Comparison of ENCODE assay signal across 1 cellular context in genomic region chr19:45439569-45440258, GRCh38.
TF ChIP-seq lines count a peak whose summit lies in the region.

No MANE protein-coding gene starts in this region.

TF ChIP-seq in A549, 52 proteins besides CTCF, POLR2A, EP300 and RAD21 (continued from another document):
- TF ChIP-seq, protein P1, sequence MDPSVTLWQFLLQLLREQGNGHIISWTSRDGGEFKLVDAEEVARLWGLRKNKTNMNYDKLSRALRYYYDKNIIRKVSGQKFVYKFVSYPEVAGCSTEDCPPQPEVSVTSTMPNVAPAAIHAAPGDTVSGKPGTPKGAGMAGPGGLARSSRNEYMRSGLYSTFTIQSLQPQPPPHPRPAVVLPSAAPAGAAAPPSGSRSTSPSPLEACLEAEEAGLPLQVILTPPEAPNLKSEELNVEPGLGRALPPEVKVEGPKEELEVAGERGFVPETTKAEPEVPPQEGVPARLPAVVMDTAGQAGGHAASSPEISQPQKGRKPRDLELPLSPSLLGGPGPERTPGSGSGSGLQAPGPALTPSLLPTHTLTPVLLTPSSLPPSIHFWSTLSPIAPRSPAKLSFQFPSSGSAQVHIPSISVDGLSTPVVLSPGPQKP (IDR thresholded peaks at IDR 0.05; ENCODE audit: low read depth, low read length): peak; percentile 83; the same call in 1 of the 2 replicates
- TF ChIP-seq SREBF2 (IDR thresholded peaks at IDR 0.05): no peak
- peak; percentile 48 for TF ChIP-seq PHF8 (IDR thresholded peaks at IDR 0.05; ENCODE audit: borderline replicate concordance, low read depth)
- no peak; the same call in 1 of the 2 replicates for TF ChIP-seq RCOR1 (IDR thresholded peaks at IDR 0.05; ENCODE audit: low read depth, low read length)
- no peak for TF ChIP-seq KDM5A (IDR thresholded peaks at IDR 0.05)
- TF ChIP-seq, protein P2, sequence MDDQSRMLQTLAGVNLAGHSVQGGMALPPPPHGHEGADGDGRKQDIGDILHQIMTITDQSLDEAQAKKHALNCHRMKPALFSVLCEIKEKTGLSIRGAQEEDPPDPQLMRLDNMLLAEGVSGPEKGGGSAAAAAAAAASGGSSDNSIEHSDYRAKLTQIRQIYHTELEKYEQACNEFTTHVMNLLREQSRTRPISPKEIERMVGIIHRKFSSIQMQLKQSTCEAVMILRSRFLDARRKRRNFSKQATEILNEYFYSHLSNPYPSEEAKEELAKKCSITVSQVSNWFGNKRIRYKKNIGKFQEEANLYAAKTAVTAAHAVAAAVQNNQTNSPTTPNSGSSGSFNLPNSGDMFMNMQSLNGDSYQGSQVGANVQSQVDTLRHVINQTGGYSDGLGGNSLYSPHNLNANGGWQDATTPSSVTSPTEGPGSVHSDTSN (IDR thresholded peaks at IDR 0.05): no peak
- no peak for TF ChIP-seq RFX5 (IDR thresholded peaks at IDR 0.05)
- no peak for TF ChIP-seq POLR2AphosphoS2 (conservative IDR thresholded peaks at IDR 0.05; ENCODE audit: low read length)
- peak in 1 of 2 experiments; percentile 81; a peak in 3 of 5 replicates for TF ChIP-seq JUN (IDR thresholded peaks at IDR 0.05)
- 0 out of 2 replicates have a peak, but pooled peaks have one; percentile 17 for TF ChIP-seq HOXB5 (CRISPR knock-in tag; IDR thresholded peaks at IDR 0.05)
- TF ChIP-seq E2F6 (IDR thresholded peaks at IDR 0.05; ENCODE audit: borderline replicate concordance, low read depth): peak; percentile 60; the same call in 1 of the 2 replicates
- TF ChIP-seq, protein P3, sequence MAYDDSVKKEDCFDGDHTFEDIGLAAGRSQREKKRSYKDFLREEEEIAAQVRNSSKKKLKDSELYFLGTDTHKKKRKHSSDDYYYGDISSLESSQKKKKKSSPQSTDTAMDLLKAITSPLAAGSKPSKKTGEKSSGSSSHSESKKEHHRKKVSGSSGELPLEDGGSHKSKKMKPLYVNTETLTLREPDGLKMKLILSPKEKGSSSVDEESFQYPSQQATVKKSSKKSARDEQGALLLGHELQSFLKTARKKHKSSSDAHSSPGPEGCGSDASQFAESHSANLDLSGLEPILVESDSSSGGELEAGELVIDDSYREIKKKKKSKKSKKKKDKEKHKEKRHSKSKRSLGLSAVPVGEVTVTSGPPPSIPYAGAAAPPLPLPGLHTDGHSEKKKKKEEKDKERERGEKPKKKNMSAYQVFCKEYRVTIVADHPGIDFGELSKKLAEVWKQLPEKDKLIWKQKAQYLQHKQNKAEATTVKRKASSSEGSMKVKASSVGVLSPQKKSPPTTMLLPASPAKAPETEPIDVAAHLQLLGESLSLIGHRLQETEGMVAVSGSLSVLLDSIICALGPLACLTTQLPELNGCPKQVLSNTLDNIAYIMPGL (CRISPR knock-in tag; IDR thresholded peaks at IDR 0.05; ENCODE audit: borderline replicate concordance): peak; percentile 98
- TF ChIP-seq MAX (IDR thresholded peaks at IDR 0.05): peak; percentile 57; the same call in 1 of the 2 replicates
- TF ChIP-seq NFE2L2 (conservative IDR thresholded peaks at IDR 0.05; ENCODE audit: low read length): no peak
- no peak for TF ChIP-seq KDM1A (IDR thresholded peaks at IDR 0.05; ENCODE audit: low read depth)
- no peak for TF ChIP-seq NPAS2 (CRISPR knock-in tag; IDR thresholded peaks at IDR 0.05; ENCODE audit: borderline replicate concordance)
- TF ChIP-seq REST (IDR thresholded peaks at IDR 0.05): no peak
- TF ChIP-seq CHD4 (IDR thresholded peaks at IDR 0.05; ENCODE audit: borderline replicate concordance): no peak
- TF ChIP-seq FOSB (CRISPR knock-in tag; IDR thresholded peaks at IDR 0.05): no peak
- no peak for TF ChIP-seq HEYL (CRISPR knock-in tag; IDR thresholded peaks at IDR 0.05)
- no peak for TF ChIP-seq ZNF302 (CRISPR knock-in tag; IDR thresholded peaks at IDR 0.05)
